ENCODE assay signal across 28 cellular contexts in the genomic region with DNA sequence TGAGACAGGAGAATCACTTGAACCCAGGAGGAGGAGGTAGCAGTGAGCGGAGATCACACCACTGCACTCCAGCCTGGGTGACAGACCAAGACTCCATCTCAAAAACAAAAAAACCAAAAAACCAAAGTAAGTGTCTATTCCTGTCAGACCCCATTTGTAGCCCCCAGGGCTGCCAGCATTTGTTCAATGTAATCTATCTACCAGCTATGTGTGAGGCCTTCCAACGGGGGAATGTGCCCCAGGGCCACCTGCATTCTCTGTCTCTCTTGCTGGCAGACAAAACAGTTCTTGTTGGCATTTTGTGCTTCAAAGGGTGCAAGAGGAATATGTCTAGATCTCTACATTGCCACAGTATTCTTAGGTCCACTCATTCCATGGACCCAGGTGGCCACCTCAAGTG.
"Had no signal": no experiment of that assay in that cellular context is flagged by ENCODE, and none has a peak within 500 bp of the region (broad histone marks: within the 10 kb centered on the region; RNA-seq: fewer than 3 reads in every experiment).

No MANE protein-coding gene starts in this region.

- H3K36me3 Mint-ChIP-seq: stimulated activated effector memory CD8-positive, alpha-beta T cell treated with anti-CD3 and anti-CD28 coated beads, Interleukin-12 subunit alpha, Interleukin-12 subunit beta, amount 100 ng/mL, for 72 hours; stimulated activated memory B cell treated with anti-CD40 and anti-IgM and Interleukin-4, amounts not matched to agents 10 μg/mL and 1 μg/mL and 100 μg/mL, for 72 hours; stimulated activated naive B cell treated with anti-CD40 and anti-IgM and Interleukin-4, amounts not matched to agents 10 μg/mL and 1 μg/mL and 100 μg/mL, for 72 hours; type B pancreatic cell had no signal

- FAIRE-seq: urothelium cell line had no signal

- H3K27ac Mint-ChIP-seq: stimulated activated effector memory CD8-positive, alpha-beta T cell treated with anti-CD3 and anti-CD28 coated beads, Interleukin-12 subunit alpha, Interleukin-12 subunit beta, amount 100 ng/mL, for 72 hours; stimulated activated memory B cell treated with anti-CD40 and anti-IgM and Interleukin-4, amounts not matched to agents 10 μg/mL and 1 μg/mL and 100 μg/mL, for 72 hours; stimulated activated naive B cell treated with anti-CD40 and anti-IgM and Interleukin-4, amounts not matched to agents 10 μg/mL and 1 μg/mL and 100 μg/mL, for 72 hours; stimulated activated naive CD8-positive, alpha-beta T cell treated with anti-CD3 and anti-CD28 coated beads, Interleukin-15, amount 100 ng/mL, for 72 hours; stimulated activated naive CD8-positive, alpha-beta T cell treated with anti-CD3 and anti-CD28 coated beads, Interleukin-15, Interleukin-2, amounts not matched to agents 100 ng/mL and 50 ng/mL, for 24 hours; type B pancreatic cell had no signal

- H3K27me3 ChIP-seq: stomach, suprapubic skin, testis, thyroid gland, tibial artery, tibial nerve, transverse colon, upper lobe of left lung, upper lobe of right lung, uterus, vagina had no signal

- H3K9me3 ChIP-seq: stomach, suprapubic skin, testis, thoracic aorta, thyroid gland, tibial artery, tibial nerve, transverse colon, upper lobe of left lung, upper lobe of right lung, uterus, vagina had no signal

- H3K4me3 ChIP-seq: stomach, suprapubic skin, testis, thoracic aorta, thyroid gland, tibial artery, tibial nerve, transverse colon, upper lobe of left lung, upper lobe of right lung, uterus, vagina had no signal

- H3K4me1 Mint-ChIP-seq: stimulated activated effector memory CD8-positive, alpha-beta T cell treated with anti-CD3 and anti-CD28 coated beads, Interleukin-12 subunit alpha, Interleukin-12 subunit beta, amount 100 ng/mL, for 72 hours; stimulated activated memory B cell treated with anti-CD40 and anti-IgM and Interleukin-4, amounts not matched to agents 10 μg/mL and 1 μg/mL and 100 μg/mL, for 72 hours had no signal

- H3K27ac ChIP-seq: stomach, suprapubic skin, testis, thoracic aorta, thyroid gland, tibial artery, tibial nerve, transverse colon, upper lobe of left lung, upper lobe of right lung, uterus, vagina had no signal

- H3K36me3 ChIP-seq: stomach, suprapubic skin, thoracic aorta, thyroid gland, tibial artery, tibial nerve, transverse colon, upper lobe of left lung, upper lobe of right lung, uterus, vagina had no signal

- DNase-seq: stimulated activated CD4-positive, alpha-beta T cell treated with anti-CD3 and anti-CD28 coated beads, Interleukin-2, amount 100 ng/mL, for 48 hours; stimulated activated CD4-positive, alpha-beta T cell treated with anti-CD3 and anti-CD28 coated beads, Interleukin-4, amount 100 ng/mL, for 1 hour; stimulated activated CD4-positive, alpha-beta T cell treated with anti-CD3 and anti-CD28 coated beads, Interleukin-4, amount 100 ng/mL, for 24 hours; stimulated activated CD4-positive, alpha-beta T cell treated with anti-CD3 and anti-CD28 coated beads, Interleukin-4, amount 100 ng/mL, for 4 hours; stimulated activated CD8-positive, alpha-beta memory T cell treated with anti-CD3 and anti-CD28 coated beads, Interleukin-4, amount 100 ng/mL, for 48 hours; stimulated activated naive B cell treated with anti-CD40 and anti-IgM and Interleukin-4, amounts not matched to agents 10 μg/mL and 1 μg/mL and 100 μg/mL, for 72 hours; stimulated activated naive CD4-positive, alpha-beta T cell; stimulated activated naive CD4-positive, alpha-beta T cell treated with Interleukin-2 at 50 U/mL for 16 hours; stimulated activated naive CD8-positive, alpha-beta T cell treated with anti-CD3 and anti-CD28 coated beads, Interleukin-15, amount 100 ng/mL, for 72 hours; stimulated activated naive CD8-positive, alpha-beta T cell treated with anti-CD3 and anti-CD28 coated beads, Interleukin-15, Interleukin-2, amounts not matched to agents 100 U/mL and 50 U/mL, for 24 hours; stomach; substantia nigra; testis; thyroid gland; tibial artery; transverse colon; upper lobe of left lung; upper lobe of right lung; uterus had no signal

- ATAC-seq: stimulated activated effector memory CD8-positive, alpha-beta T cell treated with anti-CD3 and anti-CD28 coated beads, Interleukin-12 subunit alpha, Interleukin-12 subunit beta, amount 100 ng/mL, for 72 hours; stimulated activated memory B cell treated with anti-CD40 and anti-IgM and Interleukin-4, amounts not matched to agents 10 μg/mL and 1 μg/mL and 100 μg/mL, for 72 hours; stimulated activated naive B cell treated with anti-CD40 and anti-IgM and Interleukin-4, amounts not matched to agents 10 μg/mL and 1 μg/mL and 100 μg/mL, for 72 hours; stimulated activated naive CD8-positive, alpha-beta T cell treated with anti-CD3 and anti-CD28 coated beads, Interleukin-15, amount 100 ng/mL, for 72 hours; stimulated activated naive CD8-positive, alpha-beta T cell treated with anti-CD3 and anti-CD28 coated beads, Interleukin-15, Interleukin-2, amounts not matched to agents 100 U/mL and 50 U/mL, for 24 hours; upper lobe of right lung had no signal

- H3K9me3 Mint-ChIP-seq: stimulated activated effector memory CD8-positive, alpha-beta T cell treated with anti-CD3 and anti-CD28 coated beads, Interleukin-12 subunit alpha, Interleukin-12 subunit beta, amount 100 ng/mL, for 72 hours; stimulated activated memory B cell treated with anti-CD40 and anti-IgM and Interleukin-4, amounts not matched to agents 10 μg/mL and 1 μg/mL and 100 μg/mL, for 72 hours; stimulated activated naive B cell treated with anti-CD40 and anti-IgM and Interleukin-4, amounts not matched to agents 10 μg/mL and 1 μg/mL and 100 μg/mL, for 72 hours; stimulated activated naive CD8-positive, alpha-beta T cell treated with anti-CD3 and anti-CD28 coated beads, Interleukin-15, amount 100 ng/mL, for 72 hours; stimulated activated naive CD8-positive, alpha-beta T cell treated with anti-CD3 and anti-CD28 coated beads, Interleukin-15, Interleukin-2, amounts not matched to agents 100 ng/mL and 50 ng/mL, for 24 hours; type B pancreatic cell had no signal

- H3K4me1 ChIP-seq: stomach, tibial artery, uterus, vagina had no signal

- H3K4me3 Mint-ChIP-seq: stimulated activated effector memory CD8-positive, alpha-beta T cell treated with anti-CD3 and anti-CD28 coated beads, Interleukin-12 subunit alpha, Interleukin-12 subunit beta, amount 100 ng/mL, for 72 hours; stimulated activated memory B cell treated with anti-CD40 and anti-IgM and Interleukin-4, amounts not matched to agents 10 μg/mL and 1 μg/mL and 100 μg/mL, for 72 hours; stimulated activated naive B cell treated with anti-CD40 and anti-IgM and Interleukin-4, amounts not matched to agents 10 μg/mL and 1 μg/mL and 100 μg/mL, for 72 hours; stimulated activated naive CD8-positive, alpha-beta T cell treated with anti-CD3 and anti-CD28 coated beads, Interleukin-15, amount 100 ng/mL, for 72 hours; stimulated activated naive CD8-positive, alpha-beta T cell treated with anti-CD3 and anti-CD28 coated beads, Interleukin-15, Interleukin-2, amounts not matched to agents 100 ng/mL and 50 ng/mL, for 24 hours; type B pancreatic cell had no signal

- H3K27me3 Mint-ChIP-seq: stimulated activated naive CD8-positive, alpha-beta T cell treated with anti-CD3 and anti-CD28 coated beads, Interleukin-15, amount 100 ng/mL, for 72 hours; type B pancreatic cell had no signal
